24 cellular contexts compared by ENCODE assay signal in genomic region chr17:14214271-14214670, GRCh38. TPM values are rescaled to one million over a fixed set of nuclear protein-coding genes. Genes with fewer than 3 reads are reported as not detected.
DNase-seq lines count a peak whose midpoint lies in the region; ATAC-seq, FAIRE-seq and TF ChIP-seq lines count a peak whose summit lies in the region.
"Had no signal": no experiment of that assay in that cellular context is flagged by ENCODE, and none has a peak within 500 bp of the region (broad histone marks: within the 10 kb centered on the region; RNA-seq: fewer than 3 reads in every experiment).

No MANE protein-coding gene starts in this region.

- H3K9me3 ChIP-seq in kidney (ENCODE audit: control insufficient read depth in 1 of 2, low read length in 2 of 2) = no peaks in the 10 kb centered on the region
- H3K9me3 ChIP-seq: upper lobe of right lung had no signal

- no peak overlapping the region for H3K27ac ChIP-seq in kidney (ENCODE audit: low read depth in 2 of 2, low read length in 2 of 2)
- H3K27ac ChIP-seq: cardiac muscle cell, KMS-11, upper lobe of right lung had no signal

- no peak overlapping the region for H3K9ac ChIP-seq in kidney (ENCODE audit: low read length in 2 of 2)
- H3K9ac ChIP-seq: KMS-11 had no signal

- no peaks in the 10 kb centered on the region for H3K4me1 ChIP-seq in kidney (ENCODE audit: control insufficient read depth in 1 of 2, insufficient read depth in 1 of 2, low read depth in 1 of 2, low read length in 2 of 2)
- H3K4me1 ChIP-seq: upper lobe of right lung had no signal

- ATAC-seq in esophagus mucosa = no peak
- ATAC-seq: upper lobe of right lung had no signal

- in situ Hi-C loops in KBM-7 (cut with MboI; ENCODE audit: low pct_unique_long_range_greater_than_20kb, low sequenced_read_pairs) = no loop called here

- no peaks in the 10 kb centered on the region for H3K36me3 ChIP-seq in kidney (ENCODE audit: control insufficient read depth in 1 of 2, insufficient read depth in 2 of 2, low read length in 2 of 2)
- H3K36me3 ChIP-seq: cardiac muscle cell, upper lobe of right lung had no signal

- intact Hi-C loops in kidney (cut with DNase I) = no loop called here

- H3K4me3 ChIP-seq in fibroblast of pulmonary artery (replicated peaks; ENCODE audit: low read depth, low read length) (no peak overlapping the region), kidney (ENCODE audit: low read length in 2 of 2) (no peak overlapping the region)
- H3K4me3 ChIP-seq: cardiac muscle cell, upper lobe of right lung had no signal

- no peak for FAIRE-seq in kidney (lab: Jason Lieb, UNC)
- FAIRE-seq: TTC549 had no signal

- peak; percentile 23 for DNase-seq in CD1c-positive myeloid dendritic cell (ENCODE audit: extremely low spot score)
- DNase-seq in KBM-7 = peak; percentile 69
- DNase-seq in SIG-M5 (lab: John Stamatoyannopoulos, UW) = peak; percentile 19
- peak; percentile 23 for DNase-seq in fibroblast of pulmonary artery (ENCODE audit: low read depth)
- no peak for DNase-seq in NCI-H2171 (lab: John Stamatoyannopoulos, UW)
- DNase-seq in NCI-H2081 (lab: John Stamatoyannopoulos, UW) = no peak
- DNase-seq in kidney = no peak
- DNase-seq: activated CD4-positive, alpha-beta T cell treated with anti-CD3 and anti-CD28 coated beads, Interleukin-2, amount 10 ng/mL, durations not matched to agents 7 days and 5 days; activated CD8-positive, alpha-beta memory T cell treated with anti-CD3 and anti-CD28 coated beads, Interleukin-2, amount 50 U/mL, for 48 hours; activated gamma-delta T cell; amniotic stem cell; CD4-positive, CD25-positive, alpha-beta regulatory T cell; DMS53; midbrain; NCI-H1436; posterior cingulate gyrus; RPMI8226; SW 1271; upper lobe of right lung had no signal

- TF ChIP-seq CTCF in fibroblast of pulmonary artery (IDR thresholded peaks at IDR 0.05; ENCODE audit: low read length, missing control alignments) (no peak), kidney (IDR thresholded peaks at IDR 0.05; ENCODE audit: borderline replicate concordance, extremely low read depth, insufficient read depth) (no peak)

RNA-seq across cellular contexts. Expression of gene CDRT15, which starts 22.4 kb away (rescaled TPM):
- total RNA-seq in esophagus mucosa (not detected), kidney (not detected)
- not detected for polyA plus RNA-seq in kidney (ENCODE audit: insufficient read depth, low read depth, low replicate concordance)
- total RNA-seq: A673; activated CD4-positive, alpha-beta T cell treated with anti-CD3 and anti-CD28 coated beads, Interleukin-2, amount 10 ng/mL, durations not matched to agents 7 days and 5 days; cardiac muscle cell; CD4-positive, CD25-positive, alpha-beta regulatory T cell; upper lobe of right lung had no signal

Comparison
In these comparisons a context has a peak if more than half of its experiments do, and no peak if none do; other contexts are left out.
1. DNase-seq: peak in CD1c-positive myeloid dendritic cell (single experiment), KBM-7 (single experiment), SIG-M5 (single experiment) and fibroblast of pulmonary artery (single experiment); none in NCI-H2171 (single experiment), NCI-H2081 (0 of 2) and kidney (single experiment).